In the genomic region with DNA sequence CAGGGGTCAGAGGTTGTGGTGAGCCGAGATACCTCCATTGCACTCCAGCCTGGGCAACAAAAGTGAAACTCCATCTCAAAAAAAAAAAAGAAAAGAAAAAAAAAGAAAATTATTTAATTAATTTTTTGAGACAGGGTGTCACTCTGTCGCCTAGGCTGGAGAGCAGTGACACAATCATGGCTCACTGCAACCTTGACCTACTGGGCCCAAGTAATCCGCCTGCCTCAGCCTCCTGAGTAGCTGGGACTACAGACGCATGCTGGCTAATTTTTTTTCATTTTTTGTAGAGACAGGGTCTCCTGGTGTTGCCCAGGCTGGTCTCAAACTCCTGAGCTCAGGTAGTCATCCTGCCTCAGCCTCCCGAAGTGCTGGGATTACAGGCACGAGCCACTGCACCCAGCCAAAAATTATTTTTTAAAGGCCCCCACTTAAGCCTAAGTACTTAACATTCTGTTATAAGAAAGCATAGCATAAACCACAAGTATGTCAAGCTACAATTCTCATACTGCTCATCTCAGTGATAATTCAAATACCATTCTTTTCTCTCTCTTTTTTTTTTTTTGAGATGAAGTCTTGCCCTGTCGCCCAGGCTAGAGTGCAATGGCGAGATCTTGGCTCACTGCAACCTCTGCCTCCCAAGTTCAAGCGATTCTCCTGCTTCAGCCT, we compare ENCODE assay signal across 1 cellular context.
TF ChIP-seq lines count a peak whose summit lies in the region.

No MANE protein-coding gene starts in this region.

TF ChIP-seq in GM23338, 12 proteins besides CTCF, POLR2A, EP300 and RAD21:
- TF ChIP-seq, protein P1, sequence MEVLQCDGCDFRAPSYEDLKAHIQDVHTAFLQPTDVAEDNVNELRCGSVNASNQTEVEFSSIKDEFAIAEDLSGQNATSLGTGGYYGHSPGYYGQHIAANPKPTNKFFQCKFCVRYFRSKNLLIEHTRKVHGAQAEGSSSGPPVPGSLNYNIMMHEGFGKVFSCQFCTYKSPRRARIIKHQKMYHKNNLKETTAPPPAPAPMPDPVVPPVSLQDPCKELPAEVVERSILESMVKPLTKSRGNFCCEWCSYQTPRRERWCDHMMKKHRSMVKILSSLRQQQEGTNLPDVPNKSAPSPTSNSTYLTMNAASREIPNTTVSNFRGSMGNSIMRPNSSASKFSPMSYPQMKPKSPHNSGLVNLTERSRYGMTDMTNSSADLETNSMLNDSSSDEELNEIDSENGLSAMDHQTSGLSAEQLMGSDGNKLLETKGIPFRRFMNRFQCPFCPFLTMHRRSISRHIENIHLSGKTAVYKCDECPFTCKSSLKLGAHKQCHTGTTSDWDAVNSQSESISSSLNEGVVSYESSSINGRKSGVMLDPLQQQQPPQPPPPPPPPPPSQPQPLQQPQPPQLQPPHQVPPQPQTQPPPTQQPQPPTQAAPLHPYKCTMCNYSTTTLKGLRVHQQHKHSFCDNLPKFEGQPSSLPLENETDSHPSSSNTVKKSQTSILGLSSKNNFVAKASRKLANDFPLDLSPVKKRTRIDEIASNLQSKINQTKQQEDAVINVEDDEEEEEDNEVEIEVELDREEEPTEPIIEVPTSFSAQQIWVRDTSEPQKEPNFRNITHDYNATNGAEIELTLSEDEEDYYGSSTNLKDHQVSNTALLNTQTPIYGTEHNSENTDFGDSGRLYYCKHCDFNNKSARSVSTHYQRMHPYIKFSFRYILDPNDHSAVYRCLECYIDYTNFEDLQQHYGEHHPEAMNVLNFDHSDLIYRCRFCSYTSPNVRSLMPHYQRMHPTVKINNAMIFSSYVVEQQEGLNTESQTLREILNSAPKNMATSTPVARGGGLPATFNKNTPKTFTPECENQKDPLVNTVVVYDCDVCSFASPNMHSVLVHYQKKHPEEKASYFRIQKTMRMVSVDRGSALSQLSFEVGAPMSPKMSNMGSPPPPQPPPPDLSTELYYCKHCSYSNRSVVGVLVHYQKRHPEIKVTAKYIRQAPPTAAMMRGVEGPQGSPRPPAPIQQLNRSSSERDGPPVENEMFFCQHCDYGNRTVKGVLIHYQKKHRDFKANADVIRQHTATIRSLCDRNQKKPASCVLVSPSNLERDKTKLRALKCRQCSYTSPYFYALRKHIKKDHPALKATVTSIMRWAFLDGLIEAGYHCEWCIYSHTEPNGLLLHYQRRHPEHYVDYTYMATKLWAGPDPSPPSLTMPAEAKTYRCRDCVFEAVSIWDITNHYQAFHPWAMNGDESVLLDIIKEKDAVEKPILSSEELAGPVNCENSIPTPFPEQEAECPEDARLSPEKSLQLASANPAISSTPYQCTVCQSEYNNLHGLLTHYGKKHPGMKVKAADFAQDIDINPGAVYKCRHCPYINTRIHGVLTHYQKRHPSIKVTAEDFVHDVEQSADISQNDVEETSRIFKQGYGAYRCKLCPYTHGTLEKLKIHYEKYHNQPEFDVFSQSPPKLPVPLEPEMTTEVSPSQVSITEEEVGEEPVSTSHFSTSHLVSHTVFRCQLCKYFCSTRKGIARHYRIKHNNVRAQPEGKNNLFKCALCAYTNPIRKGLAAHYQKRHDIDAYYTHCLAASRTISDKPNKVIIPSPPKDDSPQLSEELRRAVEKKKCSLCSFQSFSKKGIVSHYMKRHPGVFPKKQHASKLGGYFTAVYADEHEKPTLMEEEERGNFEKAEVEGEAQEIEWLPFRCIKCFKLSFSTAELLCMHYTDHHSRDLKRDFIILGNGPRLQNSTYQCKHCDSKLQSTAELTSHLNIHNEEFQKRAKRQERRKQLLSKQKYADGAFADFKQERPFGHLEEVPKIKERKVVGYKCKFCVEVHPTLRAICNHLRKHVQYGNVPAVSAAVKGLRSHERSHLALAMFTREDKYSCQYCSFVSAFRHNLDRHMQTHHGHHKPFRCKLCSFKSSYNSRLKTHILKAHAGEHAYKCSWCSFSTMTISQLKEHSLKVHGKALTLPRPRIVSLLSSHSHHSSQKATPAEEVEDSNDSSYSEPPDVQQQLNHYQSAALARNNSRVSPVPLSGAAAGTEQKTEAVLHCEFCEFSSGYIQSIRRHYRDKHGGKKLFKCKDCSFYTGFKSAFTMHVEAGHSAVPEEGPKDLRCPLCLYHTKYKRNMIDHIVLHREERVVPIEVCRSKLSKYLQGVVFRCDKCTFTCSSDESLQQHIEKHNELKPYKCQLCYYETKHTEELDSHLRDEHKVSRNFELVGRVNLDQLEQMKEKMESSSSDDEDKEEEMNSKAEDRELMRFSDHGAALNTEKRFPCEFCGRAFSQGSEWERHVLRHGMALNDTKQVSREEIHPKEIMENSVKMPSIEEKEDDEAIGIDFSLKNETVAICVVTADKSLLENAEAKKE (CRISPR knock-in tag; IDR thresholded peaks at IDR 0.05): no peak
- TF ChIP-seq NANOG (IDR thresholded peaks at IDR 0.05; ENCODE audit: borderline replicate concordance) (no peak), ZNF114 (CRISPR knock-in tag; IDR thresholded peaks at IDR 0.05) (no peak), ZNF331 (CRISPR knock-in tag; IDR thresholded peaks at IDR 0.05; ENCODE audit: low read depth) (no peak), EZH2 (IDR thresholded peaks at IDR 0.05; ENCODE audit: low read depth, unreplicated experiment) (no peak), CREB1 (CRISPR knock-in tag; IDR thresholded peaks at IDR 0.05; ENCODE audit: low read depth) (no peak), EZH2phosphoT487 (IDR thresholded peaks at IDR 0.05; ENCODE audit: unreplicated experiment) (no peak), STAT1 (IDR thresholded peaks at IDR 0.05; ENCODE audit: unreplicated experiment) (no peak), POLR2AphosphoS5 (IDR thresholded peaks at IDR 0.05; ENCODE audit: low read depth) (no peak), JUNB (IDR thresholded peaks at IDR 0.05; ENCODE audit: unreplicated experiment) (no peak)
- TF ChIP-seq, protein P2, sequence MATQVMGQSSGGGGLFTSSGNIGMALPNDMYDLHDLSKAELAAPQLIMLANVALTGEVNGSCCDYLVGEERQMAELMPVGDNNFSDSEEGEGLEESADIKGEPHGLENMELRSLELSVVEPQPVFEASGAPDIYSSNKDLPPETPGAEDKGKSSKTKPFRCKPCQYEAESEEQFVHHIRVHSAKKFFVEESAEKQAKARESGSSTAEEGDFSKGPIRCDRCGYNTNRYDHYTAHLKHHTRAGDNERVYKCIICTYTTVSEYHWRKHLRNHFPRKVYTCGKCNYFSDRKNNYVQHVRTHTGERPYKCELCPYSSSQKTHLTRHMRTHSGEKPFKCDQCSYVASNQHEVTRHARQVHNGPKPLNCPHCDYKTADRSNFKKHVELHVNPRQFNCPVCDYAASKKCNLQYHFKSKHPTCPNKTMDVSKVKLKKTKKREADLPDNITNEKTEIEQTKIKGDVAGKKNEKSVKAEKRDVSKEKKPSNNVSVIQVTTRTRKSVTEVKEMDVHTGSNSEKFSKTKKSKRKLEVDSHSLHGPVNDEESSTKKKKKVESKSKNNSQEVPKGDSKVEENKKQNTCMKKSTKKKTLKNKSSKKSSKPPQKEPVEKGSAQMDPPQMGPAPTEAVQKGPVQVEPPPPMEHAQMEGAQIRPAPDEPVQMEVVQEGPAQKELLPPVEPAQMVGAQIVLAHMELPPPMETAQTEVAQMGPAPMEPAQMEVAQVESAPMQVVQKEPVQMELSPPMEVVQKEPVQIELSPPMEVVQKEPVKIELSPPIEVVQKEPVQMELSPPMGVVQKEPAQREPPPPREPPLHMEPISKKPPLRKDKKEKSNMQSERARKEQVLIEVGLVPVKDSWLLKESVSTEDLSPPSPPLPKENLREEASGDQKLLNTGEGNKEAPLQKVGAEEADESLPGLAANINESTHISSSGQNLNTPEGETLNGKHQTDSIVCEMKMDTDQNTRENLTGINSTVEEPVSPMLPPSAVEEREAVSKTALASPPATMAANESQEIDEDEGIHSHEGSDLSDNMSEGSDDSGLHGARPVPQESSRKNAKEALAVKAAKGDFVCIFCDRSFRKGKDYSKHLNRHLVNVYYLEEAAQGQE (IDR thresholded peaks at IDR 0.05; ENCODE audit: unreplicated experiment): no peak
- TF ChIP-seq, protein P3, sequence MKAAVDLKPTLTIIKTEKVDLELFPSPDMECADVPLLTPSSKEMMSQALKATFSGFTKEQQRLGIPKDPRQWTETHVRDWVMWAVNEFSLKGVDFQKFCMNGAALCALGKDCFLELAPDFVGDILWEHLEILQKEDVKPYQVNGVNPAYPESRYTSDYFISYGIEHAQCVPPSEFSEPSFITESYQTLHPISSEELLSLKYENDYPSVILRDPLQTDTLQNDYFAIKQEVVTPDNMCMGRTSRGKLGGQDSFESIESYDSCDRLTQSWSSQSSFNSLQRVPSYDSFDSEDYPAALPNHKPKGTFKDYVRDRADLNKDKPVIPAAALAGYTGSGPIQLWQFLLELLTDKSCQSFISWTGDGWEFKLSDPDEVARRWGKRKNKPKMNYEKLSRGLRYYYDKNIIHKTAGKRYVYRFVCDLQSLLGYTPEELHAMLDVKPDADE (IDR thresholded peaks at IDR 0.05): no peak
TF ChIP-seq in GM23338: peak in this region for 0.
